Comparison of ENCODE assay signal across 8 cellular contexts in the genomic region with DNA sequence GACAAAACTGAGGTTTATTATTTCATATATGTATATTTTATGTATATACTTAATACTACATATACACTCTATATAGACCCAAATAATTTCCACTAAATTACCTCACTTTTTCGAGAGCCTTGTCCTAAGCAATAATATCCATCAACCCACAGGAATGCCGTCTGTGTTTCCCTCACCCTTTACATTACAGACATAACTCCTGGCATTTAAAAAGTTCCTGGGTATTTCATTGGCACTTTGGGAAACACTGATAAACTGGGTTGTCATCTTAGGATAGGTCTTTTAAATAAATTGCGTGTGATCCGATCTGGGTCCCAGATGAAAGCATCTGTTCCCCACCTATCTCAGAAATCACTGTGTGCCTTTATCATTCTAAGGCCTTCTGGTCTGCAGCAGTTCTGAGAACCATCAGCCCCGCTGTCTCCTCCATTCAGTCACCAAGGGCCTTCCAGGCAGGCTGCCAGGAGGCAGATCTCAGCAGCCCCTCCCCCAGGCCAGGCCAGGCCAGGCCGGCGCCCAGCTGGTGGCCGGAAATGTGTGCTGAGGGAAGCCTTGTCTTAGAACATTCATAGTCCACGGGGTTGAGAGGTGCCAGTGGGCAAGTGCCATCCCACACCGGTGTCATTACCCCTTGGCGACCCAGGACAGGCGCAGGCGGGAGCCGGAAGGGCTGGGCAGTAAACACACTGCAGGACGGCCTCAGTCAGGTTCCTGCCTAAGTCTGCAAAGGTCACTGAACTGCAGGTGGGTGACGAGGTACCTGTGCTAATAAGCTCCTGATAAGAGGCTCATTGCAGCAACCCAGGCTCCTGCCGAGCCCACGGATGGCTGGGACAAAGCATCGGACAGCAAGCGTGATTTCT. TPM values are rescaled to one million over a fixed set of nuclear protein-coding genes. Genes with fewer than 3 reads are reported as not detected.
DNase-seq lines count a peak whose midpoint lies in the region; ATAC-seq and TF ChIP-seq lines count a peak whose summit lies in the region.

No MANE protein-coding gene starts in this region.

- no peaks in the 10 kb centered on the region for H3K4me1 ChIP-seq in foreskin keratinocyte

- H3K9me3 Mint-ChIP-seq in activated CD8-positive, alpha-beta T cell treated with anti-CD3 and anti-CD28 coated beads for 36 hours: no peaks in the 10 kb centered on the region

- no peaks in the 10 kb centered on the region for H3K36me3 Mint-ChIP-seq in activated CD8-positive, alpha-beta T cell treated with anti-CD3 and anti-CD28 coated beads for 36 hours (ENCODE audit: low read depth)

- peaks cover 52% of the 10 kb centered on the region for H3K27me3 Mint-ChIP-seq in activated CD8-positive, alpha-beta T cell treated with anti-CD3 and anti-CD28 coated beads for 36 hours

- no peak overlapping the region for H3K27ac Mint-ChIP-seq in activated CD8-positive, alpha-beta T cell treated with anti-CD3 and anti-CD28 coated beads for 36 hours

- ATAC-seq in HG03432 (IDR thresholded peaks at IDR 0.05; ENCODE audit: unreplicated experiment) (no peak), foreskin keratinocyte (no peak)
- ATAC-seq in activated CD8-positive, alpha-beta T cell treated with anti-CD3 and anti-CD28 coated beads for 36 hours: no peak

- CTCF ChIA-PET in activated CD8-positive, alpha-beta T cell treated with anti-CD3 and anti-CD28 coated beads for 36 hours (lab: Charles Lee): no interaction called here

- intact Hi-C loops in activated CD8-positive, alpha-beta T cell treated with anti-CD3 and anti-CD28 coated beads for 36 hours (cut with micrococcal nuclease): loop anchor here (10.0 kb wide), 2 partner anchors 114 to 184 kb away; a partner anchor contains a TSS

- POLR2A ChIA-PET in activated CD8-positive, alpha-beta T cell treated with anti-CD3 and anti-CD28 coated beads for 36 hours (lab: Charles Lee): no interaction called here

- in situ Hi-C loops in GM13977 (cut with MboI; ENCODE audit: low pct_unique_long_range_greater_than_20kb, low sequenced_read_pairs, unreplicated experiment): no loop called here

- no peak overlapping the region for H3K4me3 Mint-ChIP-seq in activated CD8-positive, alpha-beta T cell treated with anti-CD3 and anti-CD28 coated beads for 36 hours

- peaks cover 70% of the 10 kb centered on the region for H3K27me3 ChIP-seq in foreskin keratinocyte

- H3K4me1 Mint-ChIP-seq in activated CD8-positive, alpha-beta T cell treated with anti-CD3 and anti-CD28 coated beads for 36 hours (ENCODE audit: low read depth): peaks cover 4% of the 10 kb centered on the region

- DNase-seq in C1 segment of cervical spinal cord (lab: John Stamatoyannopoulos, UW) (peak in 12 of 14 donors; percentile 9 to 73 (median 43)), NCI-H1105 treated with DMSO at 0.1 percent for 48 hours (lab: John Stamatoyannopoulos, UW) (peak; percentile 49), caudate nucleus (lab: John Stamatoyannopoulos, UW) (peak in 39 of 61 donors; percentile 1 to 71 (median 25)), medulla oblongata (ENCODE audit: extremely low spot score) (peak; percentile 72), foreskin keratinocyte (no peak), GM13977 (ENCODE audit: low spot score) (no peak)
- DNase-seq in activated CD8-positive, alpha-beta T cell treated with anti-CD3 and anti-CD28 coated beads for 36 hours: no peak

- TF ChIP-seq CTCF in foreskin keratinocyte (conservative IDR thresholded peaks at IDR 0.05) (no peak), GM13977 (IDR thresholded peaks at IDR 0.05; ENCODE audit: extremely low read depth, insufficient read depth, missing control alignments) (no peak)
- TF ChIP-seq CTCF in activated CD8-positive, alpha-beta T cell treated with anti-CD3 and anti-CD28 coated beads for 36 hours (IDR thresholded peaks at IDR 0.05): no peak

- H3K27ac ChIP-seq in caudate nucleus (ENCODE audit: low read depth, low read length): no peak overlapping the region
- no peak overlapping the region for H3K27ac ChIP-seq in foreskin keratinocyte

RNA-seq across cellular contexts. Expression of a gene that starts 3.3 kb away (rescaled TPM):
- 0.04 and 0.17 TPM in 2 replicates for total RNA-seq in foreskin keratinocyte
- 0.24 TPM in 1 of 2 replicates, not detected in the other for polyA plus RNA-seq in foreskin keratinocyte
- not detected for total RNA-seq in activated CD8-positive, alpha-beta T cell treated with anti-CD3 and anti-CD28 coated beads for 36 hours

RNA-seq across cellular contexts. Expression of a gene that starts 25.4 kb away (rescaled TPM):
- total RNA-seq in foreskin keratinocyte: 13.5 and 15.7 TPM in 2 replicates
- 14.9 and 15.0 TPM in 2 replicates for polyA plus RNA-seq in foreskin keratinocyte
- 10 to 100 TPM; 14.9 to 15.9 TPM for total RNA-seq in activated CD8-positive, alpha-beta T cell treated with anti-CD3 and anti-CD28 coated beads for 36 hours

RNA-seq across cellular contexts. Expression of a gene that starts 59.6 kb away (rescaled TPM):
- total RNA-seq in foreskin keratinocyte: 109 and 138 TPM in 2 replicates
- polyA plus RNA-seq in foreskin keratinocyte: 42.6 and 45.3 TPM in 2 replicates
- total RNA-seq in activated CD8-positive, alpha-beta T cell treated with anti-CD3 and anti-CD28 coated beads for 36 hours: 1 to 10 TPM; 2.8 to 3.3 TPM

Comparison
In these comparisons a context has a peak if more than half of its experiments do, and no peak if none do; other contexts are left out.
1. DNase-seq: peak in C1 segment of cervical spinal cord (12 of 14), NCI-H1105 treated with DMSO at 0.1 percent for 48 hours (single experiment), caudate nucleus (39 of 61) and medulla oblongata (single experiment); none in foreskin keratinocyte (0 of 2), GM13977 (single experiment) and activated CD8-positive, alpha-beta T cell treated with anti-CD3 and anti-CD28 coated beads for 36 hours (single experiment).
2. RNA of a gene that starts 59.6 kb away (total RNA-seq): 109 to 138 TPM in foreskin keratinocyte; 2.8 to 3.3 TPM in activated CD8-positive, alpha-beta T cell treated with anti-CD3 and anti-CD28 coated beads for 36 hours; every median in the first group is over 10 times any median in the second.